ENCODE assay signal across 24 cellular contexts in the genomic region with DNA sequence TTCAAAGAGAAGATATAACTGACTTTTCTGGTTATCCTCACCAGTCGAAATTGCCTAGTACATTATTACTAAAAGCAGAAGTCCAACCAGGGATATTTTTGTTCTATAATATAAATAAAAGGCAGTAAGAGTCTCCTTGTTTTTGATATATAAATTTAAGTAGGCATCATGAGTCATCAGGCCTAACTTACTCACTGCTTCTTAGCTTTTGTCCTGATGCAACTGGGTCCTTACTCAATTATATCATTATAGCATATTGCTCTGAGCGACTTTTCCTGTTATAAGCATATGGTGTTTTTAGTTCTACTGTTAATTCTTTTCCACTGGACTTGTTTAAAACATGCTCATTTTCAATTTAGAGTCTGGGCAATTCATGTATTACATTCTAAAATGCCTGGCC.
DNase-seq lines count a peak whose midpoint lies in the region; ATAC-seq and TF ChIP-seq lines count a peak whose summit lies in the region.
"Had no signal": no experiment of that assay in that cellular context is flagged by ENCODE, and none has a peak within 500 bp of the region (broad histone marks: within the 10 kb centered on the region; RNA-seq: fewer than 3 reads in every experiment).

No MANE protein-coding gene starts in this region.

- no peak overlapping the region for H2AFZ ChIP-seq in IMR-90 (replicated peaks; ENCODE audit: low read length, poor library complexity)

- dilution Hi-C loops in IMR-90 (cut with HindIII; ENCODE audit: low sequenced_read_pairs, unreplicated experiment), result no loop called here

- H3K4me1 ChIP-seq in IMR-90 (ENCODE audit: control insufficient read depth, insufficient read depth, low read length) (peaks cover 3% of the 10 kb centered on the region), foreskin keratinocyte (no peaks in the 10 kb centered on the region), psoas muscle (no peaks in the 10 kb centered on the region)
- H3K4me1 ChIP-seq: suprapubic skin had no signal

- no peak overlapping the region for H2BK5ac ChIP-seq in IMR-90 (ENCODE audit: low read depth, low read length, poor library complexity, severe bottlenecking)

- H3K4me1 Mint-ChIP-seq in chondrocyte (ENCODE audit: low read depth) (peaks cover 41% of the 10 kb centered on the region), glutamatergic neuron (ENCODE audit: low read depth, unreplicated experiment) (no peaks in the 10 kb centered on the region)
- H3K4me1 Mint-ChIP-seq: activated CD4-positive, alpha-beta memory T cell treated with anti-CD3 and anti-CD28 coated beads, Interleukin-2, amount 10 ng/mL, durations not matched to agents 7 days and 5 days; activated T-helper 17 cell treated with anti-CD3 and anti-CD28 coated beads, Interleukin-2, amount 50 U/mL, for 72 hours; B cell; CD8-positive, alpha-beta memory T cell; stimulated activated naive B cell treated with anti-CD40 and anti-IgM and Interleukin-4, amounts not matched to agents 10 μg/mL and 1 μg/mL and 100 μg/mL, for 72 hours had no signal

- no peak overlapping the region for H3K56ac ChIP-seq in IMR-90 (ENCODE audit: extremely low read depth, insufficient read depth, low read length)

- no peak overlapping the region for H2AK5ac ChIP-seq in IMR-90 (ENCODE audit: low read depth, low read length)

- H3K4ac ChIP-seq in IMR-90 (ENCODE audit: low read depth, low read length), result no peak overlapping the region

- H4K20me1 ChIP-seq in IMR-90 (ENCODE audit: insufficient read depth, low read length), result no peaks in the 10 kb centered on the region

- H3K23ac ChIP-seq in IMR-90 (ENCODE audit: low read depth, low read length), result no peak overlapping the region

- H3K36me3 ChIP-seq in IMR-90 (ENCODE audit: control insufficient read depth, insufficient read depth, low read length) (no peaks in the 10 kb centered on the region), psoas muscle (ENCODE audit: insufficient read depth in 1 of 2, low read depth in 1 of 2) (no peaks in the 10 kb centered on the region)
- H3K36me3 ChIP-seq: sigmoid colon, suprapubic skin had no signal

- H2BK120ac ChIP-seq in IMR-90 (ENCODE audit: low read depth, low read length), result no peak overlapping the region

- no peak for TF ChIP-seq POLR2A in IMR-90 (IDR thresholded peaks at IDR 0.05; ENCODE audit: low read depth, low read length)

- no peak overlapping the region for H2AK9ac ChIP-seq in IMR-90 (replicated peaks; ENCODE audit: low read depth, low read length, poor library complexity)

- H3K9me3 ChIP-seq in IMR-90 (ENCODE audit: control insufficient read depth, insufficient read depth, low read length) (no peaks in the 10 kb centered on the region), psoas muscle (no peaks in the 10 kb centered on the region)
- H3K9me3 ChIP-seq: sigmoid colon, suprapubic skin had no signal

- WGBS in IMR-90 (ENCODE audit: extremely low coverage in 2 of 2, insufficient read length in 1 of 2), 2 experiments, result no CpG with 5 or more reads among the region's 2 CpGs
- 82 to 93% (median 83%) methylated on average over 2 of the region's 2 CpGs for WGBS in psoas muscle, 3 donors

- CTCF ChIA-PET in AG04449 (lab: Yijun Ruan, JAX) (no interaction called here), IMR-90 (lab: Yijun Ruan, JAX) (interaction anchor here (1.2 kb wide), 1 partner anchor 21 kb away, joined by 3 read pairs; no protein-coding TSS in a partner anchor)

- no peak overlapping the region for H4K8ac ChIP-seq in IMR-90 (ENCODE audit: low read depth in 2 of 2, low read length in 2 of 2)

- peaks cover 5% of the 10 kb centered on the region for H3K9me3 Mint-ChIP-seq in chondrocyte (ENCODE audit: low read depth)
- H3K9me3 Mint-ChIP-seq in glutamatergic neuron (ENCODE audit: unreplicated experiment), result peaks cover 2% of the 10 kb centered on the region

- no peak overlapping the region for H2BK20ac ChIP-seq in IMR-90 (ENCODE audit: low read depth, low read length)

- H3K79me1 ChIP-seq in IMR-90 (ENCODE audit: low read depth in 1 of 2, low read length in 2 of 2), result no peaks in the 10 kb centered on the region

- no peak overlapping the region; the same call in 1 of the 2 replicates for H4K5ac ChIP-seq in IMR-90 (ENCODE audit: low read depth, low read length)

- no peak overlapping the region for H4K91ac ChIP-seq in IMR-90 (ENCODE audit: insufficient read depth, low read depth, low read length)

- H3K27me3 ChIP-seq in IMR-90 (ENCODE audit: control insufficient read depth, insufficient read depth, low read length), result no peaks in the 10 kb centered on the region
- no peaks in the 10 kb centered on the region for H3K27me3 ChIP-seq in foreskin keratinocyte
- no peaks in the 10 kb centered on the region for H3K27me3 ChIP-seq in psoas muscle (ENCODE audit: insufficient read depth in 3 of 3, low read length in 2 of 3)
- H3K27me3 ChIP-seq: sigmoid colon, suprapubic skin had no signal

- H3K27ac ChIP-seq in IMR-90 (ENCODE audit: insufficient read depth, low read length), result no peak overlapping the region
- no peak overlapping the region for H3K27ac ChIP-seq in foreskin keratinocyte
- no peak overlapping the region for H3K27ac ChIP-seq in psoas muscle
- H3K27ac ChIP-seq: KMS-11, suprapubic skin had no signal

- ATAC-seq in IMR-90 (ENCODE audit: low read depth) (peak; percentile 77), foreskin keratinocyte (peak; percentile 61), left cardiac atrium (no peak), HG02840 (IDR thresholded peaks at IDR 0.05; ENCODE audit: low FRiP score, unreplicated experiment) (no peak), psoas muscle (no peak)
- ATAC-seq: activated T-helper 17 cell treated with anti-CD3 and anti-CD28 coated beads, Interleukin-2, amount 50 U/mL, for 72 hours; stimulated activated naive B cell treated with anti-CD40 and anti-IgM and Interleukin-4, amounts not matched to agents 10 μg/mL and 1 μg/mL and 100 μg/mL, for 72 hours had no signal

- no peak for TF ChIP-seq RAD21 in IMR-90 (IDR thresholded peaks at IDR 0.05; ENCODE audit: low read length)

- no TSS peak for BruUV-seq in IMR-90 (replicated peaks; lab: Mats Ljungman, UMichigan)

- intact Hi-C loops in IMR-90 (cut with micrococcal nuclease), result no loop called here
- intact Hi-C loops in left cardiac atrium (cut with DNase I), result no loop called here
- intact Hi-C loops in psoas muscle (cut with DNase I), result no loop called here

- DNase-seq in AG04449 (ENCODE audit: low read depth, low spot score), result peak; percentile 34
- DNase-seq in IMR-90, result peak; percentile 84
- no peak for DNase-seq in chondrocyte (ENCODE audit: low spot score)
- DNase-seq in foreskin keratinocyte, result peak in 1 of 2 donors; percentile 44
- DNase-seq in left cardiac atrium, result no peak
- DNase-seq in glutamatergic neuron, result no peak
- DNase-seq in psoas muscle, result no peak
- DNase-seq: activated CD4-positive, alpha-beta memory T cell treated with anti-CD3 and anti-CD28 coated beads, Interleukin-2, amount 10 ng/mL, durations not matched to agents 7 days and 5 days; activated CD4-positive, alpha-beta T cell treated with anti-CD3 and anti-CD28 coated beads for 1 hour; activated CD8-positive, alpha-beta memory T cell treated with anti-CD3 and anti-CD28 coated beads, Interleukin-2, amount 50 U/mL, for 48 hours; activated naive CD4-positive, alpha-beta T cell treated with anti-CD3 and anti-CD28 coated beads, Interleukin-2, amount 50 U/mL, for 16 hours; CD8-positive, alpha-beta memory T cell; dermis blood vessel endothelial cell; H7; NCI-H446 treated with DMSO at 0.1 percent for 48 hours; sigmoid colon; stimulated activated CD4-positive, alpha-beta T cell treated with anti-CD3 and anti-CD28 coated beads, Interleukin-15, amount 100 ng/mL, for 24 hours; stimulated activated naive B cell treated with anti-CD40 and anti-IgM and Interleukin-4, amounts not matched to agents 10 μg/mL and 1 μg/mL and 100 μg/mL, for 72 hours; T-helper 2 cell had no signal

- H3K18ac ChIP-seq in IMR-90 (ENCODE audit: low read depth, low read length), result no peak overlapping the region; the same call in 1 of the 2 replicates

- H2BK15ac ChIP-seq in IMR-90 (ENCODE audit: low read depth, low read length), result no peak overlapping the region

- H3K4me3 ChIP-seq in AG04449 (ENCODE audit: low read depth, low read length) (no peak overlapping the region), IMR-90 (ENCODE audit: insufficient read depth, low read depth, low read length) (no peak overlapping the region), psoas muscle (no peak overlapping the region)
- H3K4me3 ChIP-seq: sigmoid colon, suprapubic skin had no signal

- no peaks in the 10 kb centered on the region for H3K36me3 Mint-ChIP-seq in chondrocyte (ENCODE audit: low read depth)
- H3K36me3 Mint-ChIP-seq in glutamatergic neuron (ENCODE audit: unreplicated experiment), result no peaks in the 10 kb centered on the region
- H3K36me3 Mint-ChIP-seq: CD8-positive, alpha-beta memory T cell; stimulated activated naive B cell treated with anti-CD40 and anti-IgM and Interleukin-4, amounts not matched to agents 10 μg/mL and 1 μg/mL and 100 μg/mL, for 72 hours had no signal

- H3K27ac Mint-ChIP-seq in chondrocyte (ENCODE audit: unreplicated experiment), result peak overlapping the region; percentile 56
- H3K27ac Mint-ChIP-seq in glutamatergic neuron (ENCODE audit: unreplicated experiment), result no peak overlapping the region
- H3K27ac Mint-ChIP-seq: activated CD4-positive, alpha-beta memory T cell treated with anti-CD3 and anti-CD28 coated beads, Interleukin-2, amount 10 ng/mL, durations not matched to agents 7 days and 5 days; activated T-helper 17 cell treated with anti-CD3 and anti-CD28 coated beads, Interleukin-2, amount 50 U/mL, for 72 hours; B cell; CD8-positive, alpha-beta memory T cell; stimulated activated naive B cell treated with anti-CD40 and anti-IgM and Interleukin-4, amounts not matched to agents 10 μg/mL and 1 μg/mL and 100 μg/mL, for 72 hours had no signal

- H3K27me3 Mint-ChIP-seq in chondrocyte (ENCODE audit: low read depth), result no peaks in the 10 kb centered on the region
- H3K27me3 Mint-ChIP-seq in glutamatergic neuron (ENCODE audit: unreplicated experiment), result no peaks in the 10 kb centered on the region
- H3K27me3 Mint-ChIP-seq: activated CD4-positive, alpha-beta memory T cell treated with anti-CD3 and anti-CD28 coated beads, Interleukin-2, amount 10 ng/mL, durations not matched to agents 7 days and 5 days; activated T-helper 17 cell treated with anti-CD3 and anti-CD28 coated beads, Interleukin-2, amount 50 U/mL, for 72 hours; B cell; stimulated activated naive B cell treated with anti-CD40 and anti-IgM and Interleukin-4, amounts not matched to agents 10 μg/mL and 1 μg/mL and 100 μg/mL, for 72 hours had no signal

- no peak overlapping the region for H3K9ac ChIP-seq in IMR-90 (ENCODE audit: low read depth, low read length)
- H3K9ac ChIP-seq: KMS-11 had no signal

- TF ChIP-seq CTCF in AG04449 (IDR thresholded peaks at IDR 0.05; ENCODE audit: insufficient read depth, low read length, missing control alignments) (no peak), IMR-90 (conservative IDR thresholded peaks at IDR 0.05; ENCODE audit: low read depth, low read length) (no peak), chondrocyte (IDR thresholded peaks at IDR 0.05) (no peak), foreskin keratinocyte (conservative IDR thresholded peaks at IDR 0.05) (no peak), glutamatergic neuron (IDR thresholded peaks at IDR 0.05; ENCODE audit: partially characterized antibody, unreplicated experiment) (no peak), psoas muscle (IDR thresholded peaks at IDR 0.05) (no peak)

- H3K14ac ChIP-seq in IMR-90 (replicated peaks; ENCODE audit: low read depth, low read length), result no peak overlapping the region

- POLR2A ChIA-PET in AG04449 (lab: Yijun Ruan, JAX) (interaction anchor here (0.6 kb wide), 1 partner anchor 49 kb away, joined by 3 read pairs; no protein-coding TSS in a partner anchor), IMR-90 (lab: Charles Lee; ENCODE audit: unreplicated experiment) (interaction anchor here (0.5 kb wide), 1 partner anchor 98 kb away, joined by 6 read pairs; no protein-coding TSS in a partner anchor)

- in situ Hi-C loops in IMR-90 (cut with MboI; ENCODE audit: low sequenced_read_pairs), result no loop called here

- 0 out of 2 replicates have a peak overlapping the region, but pooled peaks have one; percentile 47 for H3K4me2 ChIP-seq in IMR-90 (ENCODE audit: low read depth, low read length)
- H3K4me2 ChIP-seq: KMS-11 had no signal

- H3K4me3 Mint-ChIP-seq in chondrocyte (ENCODE audit: unreplicated experiment), result no peak overlapping the region
- no peak overlapping the region for H3K4me3 Mint-ChIP-seq in glutamatergic neuron (ENCODE audit: unreplicated experiment)
- H3K4me3 Mint-ChIP-seq: activated CD4-positive, alpha-beta memory T cell treated with anti-CD3 and anti-CD28 coated beads, Interleukin-2, amount 10 ng/mL, durations not matched to agents 7 days and 5 days; activated T-helper 17 cell treated with anti-CD3 and anti-CD28 coated beads, Interleukin-2, amount 50 U/mL, for 72 hours; B cell; CD8-positive, alpha-beta memory T cell; stimulated activated naive B cell treated with anti-CD40 and anti-IgM and Interleukin-4, amounts not matched to agents 10 μg/mL and 1 μg/mL and 100 μg/mL, for 72 hours had no signal

- no peaks in the 10 kb centered on the region for H3K9me1 ChIP-seq in IMR-90 (ENCODE audit: insufficient read depth, low read length)

Comparison
In these comparisons a context has a peak if more than half of its experiments do, and no peak if none do; other contexts are left out.
1. DNase-seq: peak in AG04449 (single experiment) and IMR-90 (single experiment); none in chondrocyte (single experiment), left cardiac atrium (single experiment), glutamatergic neuron (single experiment) and psoas muscle (0 of 2).
2. ATAC-seq: peak in IMR-90 (single experiment) and foreskin keratinocyte (single experiment); none in left cardiac atrium (0 of 2), HG02840 (single experiment) and psoas muscle (0 of 4).